ENCODE assay signal across 9 cellular contexts in the genomic region with DNA sequence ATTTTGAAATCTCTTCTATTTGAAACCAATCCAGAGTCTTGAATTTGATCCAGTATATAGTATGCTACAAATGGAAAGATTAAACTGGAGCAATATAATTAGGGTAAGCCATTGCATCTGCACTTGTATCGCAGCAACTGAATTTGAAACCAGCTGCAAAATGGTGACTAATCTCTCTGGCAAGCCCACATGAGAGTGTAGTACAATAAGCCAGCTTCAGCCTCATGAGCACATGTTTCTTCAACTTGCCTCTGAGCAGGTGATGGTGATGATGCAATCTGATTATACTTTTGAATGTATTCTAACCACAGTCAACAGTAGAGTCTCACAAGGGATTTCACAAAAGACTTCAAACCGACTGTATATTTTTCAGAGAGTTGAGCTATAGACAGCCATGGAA. TPM values are rescaled to one million over a fixed set of nuclear protein-coding genes. Genes with fewer than 3 reads are reported as not detected.
A peak's percentile ranks its signal among the peaks of the same experiment; 100 is the strongest.
DNase-seq lines count a peak whose midpoint lies in the region; ATAC-seq and TF ChIP-seq lines count a peak whose summit lies in the region.
"Had no signal": no experiment of that assay in that cellular context is flagged by ENCODE, and none has a peak within 500 bp of the region (broad histone marks: within the 10 kb centered on the region; RNA-seq: fewer than 3 reads in every experiment).

No MANE protein-coding gene starts in this region.

- no peaks in the 10 kb centered on the region for H4K20me1 ChIP-seq in smooth muscle cell (ENCODE audit: low read depth)

- H3K79me2 ChIP-seq in smooth muscle cell (ENCODE audit: low read depth), result no peaks in the 10 kb centered on the region

- DNase-seq in AG20443 (ENCODE audit: low spot score) (peak; percentile 75), NCI-H2029 treated with DMSO at 0.1 percent for 48 hours (lab: John Stamatoyannopoulos, UW) (peak; percentile 94), fibroblast of the aortic adventitia (ENCODE audit: low read depth) (peak; percentile 97), smooth muscle cell (lab: John Stamatoyannopoulos, UW; ENCODE audit: unreplicated experiment) (no peak)
- no peak for DNase-seq in activated effector memory CD4-positive, alpha-beta T cell treated with anti-CD3 and anti-CD28 coated beads, Interleukin-2, amount 50 U/mL, for 16 hours
- DNase-seq: left cardiac atrium had no signal

- H3K9me3 ChIP-seq in smooth muscle cell (replicated peaks; ENCODE audit: low read depth), result no peaks in the 10 kb centered on the region

- no peaks in the 10 kb centered on the region for H3F3A ChIP-seq in smooth muscle cell (ENCODE audit: low read depth)

- 33% methylated on average over 2 of the region's 2 CpGs for WGBS in smooth muscle cell (ENCODE audit: low lambda C conversion rate)

- no peaks in the 10 kb centered on the region for H3K36me3 ChIP-seq in smooth muscle cell (ENCODE audit: low read depth)

- TF ChIP-seq CTCF in fibroblast of the aortic adventitia (IDR thresholded peaks at IDR 0.05; ENCODE audit: insufficient read depth, low read length) (no peak), smooth muscle cell (IDR thresholded peaks at IDR 0.05; ENCODE audit: borderline replicate concordance, insufficient read depth, poor library complexity, severe bottlenecking) (no peak)

- peak overlapping the region; percentile 3 for H3K9ac ChIP-seq in smooth muscle cell (ENCODE audit: low read depth)

- H3K4me3 ChIP-seq in fibroblast of the aortic adventitia (ENCODE audit: low read depth, low read length), result no peak overlapping the region
- no peak overlapping the region for H3K4me3 ChIP-seq in smooth muscle cell

- H3K27me3 ChIP-seq in smooth muscle cell (ENCODE audit: low read depth), result no peaks in the 10 kb centered on the region

- no peak overlapping the region for H2AFZ ChIP-seq in smooth muscle cell (ENCODE audit: low read depth)

- H3K27ac ChIP-seq in smooth muscle cell (ENCODE audit: low read depth), result peak overlapping the region; percentile 38

- ATAC-seq in GM18873 (IDR thresholded peaks at IDR 0.05; ENCODE audit: low FRiP score, unreplicated experiment), result peak; percentile 94
- ATAC-seq in HG03060 (IDR thresholded peaks at IDR 0.05; ENCODE audit: low read depth, unreplicated experiment), result peak; percentile 87
- ATAC-seq in activated CD4-positive, CD25-positive, alpha-beta regulatory T cell treated with anti-CD3 and anti-CD28 coated beads, Interleukin-2, amount 50 U/mL, for 24 hours, result peak; percentile 99 to 100

- no peaks in the 10 kb centered on the region for H3K4me1 ChIP-seq in smooth muscle cell (ENCODE audit: low read depth)

- peak overlapping the region; percentile 32 for H3K4me2 ChIP-seq in smooth muscle cell

RNA-seq across cellular contexts. Expression of gene RPA3, which starts 0.8 kb away (rescaled TPM):
- total RNA-seq in fibroblast of the aortic adventitia (ENCODE audit: low replicate concordance), result 40.4 and 44.2 TPM in 2 replicates
- total RNA-seq in smooth muscle cell, result 27.6 and 37.2 TPM in 2 replicates
- 63.7 and 75.4 TPM in 2 replicates for polyA plus RNA-seq in smooth muscle cell

Comparison
In these comparisons a context has a peak if more than half of its experiments do, and no peak if none do; other contexts are left out.
1. DNase-seq: peak in AG20443 (single experiment), NCI-H2029 treated with DMSO at 0.1 percent for 48 hours (single experiment) and fibroblast of the aortic adventitia (single experiment); none in smooth muscle cell (single experiment) and activated effector memory CD4-positive, alpha-beta T cell treated with anti-CD3 and anti-CD28 coated beads, Interleukin-2, amount 50 U/mL, for 16 hours (single experiment).
2. Peak in every context shown above with its lines, with median percentiles within 50 percentile points of each other: ATAC-seq.